9 cellular contexts compared by ENCODE assay signal in the genomic region with DNA sequence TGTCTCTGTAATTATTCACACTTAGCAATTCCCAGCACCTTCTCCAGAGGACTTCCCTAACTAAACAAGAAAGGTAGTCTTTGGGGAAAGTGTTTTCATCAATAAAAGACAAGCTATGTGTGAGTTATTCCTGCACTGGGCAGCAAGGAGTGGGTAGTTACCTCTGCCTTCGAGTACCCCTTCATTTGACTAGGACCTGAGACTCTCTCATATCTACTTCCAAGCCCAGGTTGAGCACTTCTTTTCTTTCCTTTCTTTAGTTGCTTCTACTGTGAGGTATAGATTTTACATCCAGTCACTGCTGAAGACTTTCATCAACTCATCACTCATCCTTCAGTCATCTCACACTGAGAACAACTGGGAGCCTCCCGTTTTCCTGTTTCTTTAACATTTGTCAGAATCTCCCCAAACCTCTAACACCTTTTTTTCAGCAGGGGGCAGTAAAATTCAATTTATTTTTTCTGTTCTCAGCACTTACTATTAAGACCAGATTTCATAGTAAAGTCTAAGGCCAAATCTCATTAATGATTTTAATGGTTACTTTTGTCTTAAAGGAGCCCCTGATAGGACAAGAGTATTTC.
DNase-seq lines count a peak whose midpoint lies in the region; ATAC-seq and TF ChIP-seq lines count a peak whose summit lies in the region.
"Had no signal": no experiment of that assay in that cellular context is flagged by ENCODE, and none has a peak within 500 bp of the region (broad histone marks: within the 10 kb centered on the region; RNA-seq: fewer than 3 reads in every experiment).

No MANE protein-coding gene starts in this region.

- H3K27me3 ChIP-seq in heart left ventricle (no peaks in the 10 kb centered on the region), right cardiac atrium (ENCODE audit: control insufficient read depth, insufficient read depth) (no peaks in the 10 kb centered on the region), OCI-LY3 (ENCODE audit: low read depth, low read length) (no peaks in the 10 kb centered on the region), thyroid gland (no peaks in the 10 kb centered on the region)

- no peak overlapping the region for H3K4me3 ChIP-seq in heart left ventricle
- H3K4me3 ChIP-seq in right cardiac atrium (ENCODE audit: low read length), result no peak overlapping the region
- no peak overlapping the region for H3K4me3 ChIP-seq in OCI-LY3 (ENCODE audit: low read length)
- no peak overlapping the region for H3K4me3 ChIP-seq in fibroblast of mammary gland (ENCODE audit: control insufficient read depth, low read depth, low read length)
- no peak overlapping the region for H3K4me3 ChIP-seq in thyroid gland (replicated peaks in 1 of 3)

- no peak overlapping the region for H3K9ac ChIP-seq in OCI-LY3 (ENCODE audit: low read length)

- ATAC-seq in heart left ventricle, result no peak
- ATAC-seq in right cardiac atrium, result no peak
- no peak for ATAC-seq in GM21529 (IDR thresholded peaks at IDR 0.05; ENCODE audit: unreplicated experiment)

- H3K4me1 ChIP-seq in heart left ventricle (no peaks in the 10 kb centered on the region), right cardiac atrium (ENCODE audit: control insufficient read depth, insufficient read depth, low read length) (no peaks in the 10 kb centered on the region), OCI-LY3 (ENCODE audit: low read length) (peaks cover 21% of the 10 kb centered on the region), thyroid gland (no peaks in the 10 kb centered on the region)

- H2AFZ ChIP-seq in OCI-LY3 (ENCODE audit: low read depth, low read length), result 0 out of 2 replicates have a peak overlapping the region, but pooled peaks have one; percentile 52

- WGBS in heart left ventricle, 4 donors, result 33 to 39% (median 36%) methylated on average over 2 of the region's 2 CpGs
- WGBS in right cardiac atrium, result 38% methylated on average over 2 of the region's 2 CpGs
- WGBS in thyroid gland, 2 donors, result 43 to 45% methylated on average over 2 of the region's 2 CpGs

- H3K36me3 ChIP-seq in heart left ventricle (no peaks in the 10 kb centered on the region), OCI-LY3 (replicated peaks; ENCODE audit: low read depth, low read length) (no peaks in the 10 kb centered on the region), thyroid gland (no peaks in the 10 kb centered on the region)

- H3K9me3 ChIP-seq in heart left ventricle, result peaks cover 0 to 3% (median 0%) of the 10 kb centered on the region in 12 donors
- H3K9me3 ChIP-seq in right cardiac atrium (ENCODE audit: control insufficient read depth, low read length), result no peaks in the 10 kb centered on the region
- H3K9me3 ChIP-seq in OCI-LY3 (ENCODE audit: insufficient read depth, low read length), result no peaks in the 10 kb centered on the region
- no peaks in the 10 kb centered on the region for H3K9me3 ChIP-seq in thyroid gland

- DNase-seq in heart left ventricle, result no peak
- no peak for DNase-seq in right cardiac atrium
- peak; percentile 37 for DNase-seq in fibroblast of mammary gland (ENCODE audit: low read depth)
- DNase-seq in thyroid gland, result no peak
- no peak for DNase-seq in hypothalamus (lab: John Stamatoyannopoulos, UW)
- DNase-seq in GM19240 (ENCODE audit: insufficient read length, low spot score), result no peak
- DNase-seq: T-helper 9 cell had no signal

- H3K4me2 ChIP-seq in OCI-LY3 (ENCODE audit: low read length), result peak overlapping the region; percentile 78

- H4K20me1 ChIP-seq in OCI-LY3 (ENCODE audit: insufficient read depth, low read length), result no peaks in the 10 kb centered on the region

- TF ChIP-seq CTCF in heart left ventricle (IDR thresholded peaks at IDR 0.05) (peak in 8 of 12 donors; percentile 25 to 44 (median 37)), OCI-LY3 (IDR thresholded peaks at IDR 0.05; ENCODE audit: low read depth, low read length) (peak; percentile 67), fibroblast of mammary gland (conservative IDR thresholded peaks at IDR 0.05; ENCODE audit: control insufficient read depth, insufficient read depth, low read depth, low read length) (peak; percentile 52), thyroid gland (IDR thresholded peaks at IDR 0.05) (peak in 4 of 6 experiments; percentile 34 to 61 (median 54))

- no peaks in the 10 kb centered on the region for H3K79me2 ChIP-seq in OCI-LY3 (ENCODE audit: low read length)

- intact Hi-C loops in heart left ventricle (cut with DNase I), result loop anchor here in 5 of 10 donors (1.0 to 10.0 kb wide), 5 partner anchors 113 to 118 kb away; no protein-coding TSS in a partner anchor
- intact Hi-C loops in right cardiac atrium (cut with DNase I), result no loop called here
- intact Hi-C loops in thyroid gland (cut with DNase I), result no loop called here

- no peak for TF ChIP-seq POLR2A in heart left ventricle (IDR thresholded peaks at IDR 0.05)
- TF ChIP-seq POLR2A in thyroid gland (IDR thresholded peaks at IDR 0.05), result no peak

- H3K27ac ChIP-seq in heart left ventricle (no peak overlapping the region), right cardiac atrium (ENCODE audit: low read length) (no peak overlapping the region), OCI-LY3 (ENCODE audit: low read length) (no peak overlapping the region), thyroid gland (no peak overlapping the region)
